Comparison of ENCODE assay signal across 21 cellular contexts in the genomic region with DNA sequence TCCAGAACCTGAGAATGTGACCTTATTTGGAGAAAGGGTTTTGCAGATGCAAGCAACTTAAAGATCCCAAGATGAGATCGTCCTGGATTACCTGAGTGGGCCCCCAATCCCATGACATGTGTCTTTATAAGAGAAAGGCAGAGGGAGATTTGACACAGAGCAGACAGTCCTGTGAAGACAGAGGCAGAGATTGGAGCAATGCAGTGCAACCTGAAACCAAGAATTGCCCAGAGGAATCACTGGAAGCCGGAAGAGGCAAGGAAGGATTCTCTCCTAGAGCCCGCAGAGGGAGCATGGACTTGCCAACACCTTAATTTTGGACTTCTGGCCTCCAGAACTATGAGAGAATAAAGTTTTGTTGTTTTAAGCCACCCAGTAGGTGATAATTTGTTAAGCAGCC.
DNase-seq lines count a peak whose midpoint lies in the region; ATAC-seq and TF ChIP-seq lines count a peak whose summit lies in the region.
"Had no signal": no experiment of that assay in that cellular context is flagged by ENCODE, and none has a peak within 500 bp of the region (broad histone marks: within the 10 kb centered on the region; RNA-seq: fewer than 3 reads in every experiment).

No MANE protein-coding gene starts in this region.

- no peak overlapping the region for H3K4me2 ChIP-seq in GM23338
- H3K4me2 ChIP-seq: KMS-11 had no signal

- no peak overlapping the region for H3K27ac ChIP-seq in GM23338 (ENCODE audit: low read depth)
- peak overlapping the region; percentile 1 for H3K27ac ChIP-seq in psoas muscle
- H3K27ac ChIP-seq: GM23248, KMS-11 had no signal

- no peak for ATAC-seq in GM23338
- ATAC-seq in psoas muscle: peak in 2 of 4 donors; percentile 38 to 47
- ATAC-seq in HG02885 (IDR thresholded peaks at IDR 0.05; ENCODE audit: poor library complexity, unreplicated experiment): no peak
- ATAC-seq: Panc1 had no signal

- H3K36me3 Mint-ChIP-seq in activated CD4-positive, alpha-beta T cell treated with anti-CD3 and anti-CD28 coated beads, Interleukin-2, amount 10 ng/mL, durations not matched to agents 24 days and 14 days (ENCODE audit: low read depth): peaks cover 10% of the 10 kb centered on the region
- H3K36me3 Mint-ChIP-seq in GM23338 (ENCODE audit: low read depth): peaks cover 10% of the 10 kb centered on the region

- H3K9me3 Mint-ChIP-seq in activated CD4-positive, alpha-beta T cell treated with anti-CD3 and anti-CD28 coated beads, Interleukin-2, amount 10 ng/mL, durations not matched to agents 24 days and 14 days: peaks cover 8% of the 10 kb centered on the region
- peaks cover 10% of the 10 kb centered on the region for H3K9me3 Mint-ChIP-seq in GM23338

- no peaks in the 10 kb centered on the region for H3F3A ChIP-seq in GM23338 (replicated peaks; ENCODE audit: low read depth)

- peaks cover 2% of the 10 kb centered on the region for H3K9me3 ChIP-seq in psoas muscle

- H2AFZ ChIP-seq in GM23338: peak overlapping the region; percentile 69; the same call in 1 of the 2 replicates
- H2AFZ ChIP-seq: GM23248 had no signal

- 0 out of 2 replicates have a peak, but pooled peaks cover 6% of the 10 kb centered on the region for H3K9me2 ChIP-seq in GM23338 (ENCODE audit: insufficient read depth)

- H3K27me3 ChIP-seq in GM23338 (ENCODE audit: insufficient read depth) (no peaks in the 10 kb centered on the region), psoas muscle (ENCODE audit: insufficient read depth in 3 of 3, low read length in 2 of 3) (no peaks in the 10 kb centered on the region)
- H3K27me3 ChIP-seq: sigmoid colon had no signal

- H3K36me3 ChIP-seq in GM23338 (ENCODE audit: insufficient read depth): peaks cover 6% of the 10 kb centered on the region; the same call in 1 of the 2 replicates
- no peaks in the 10 kb centered on the region for H3K36me3 ChIP-seq in psoas muscle (ENCODE audit: insufficient read depth in 1 of 2, low read depth in 1 of 2)
- H3K36me3 ChIP-seq: sigmoid colon had no signal

- H4K20me1 ChIP-seq in GM23338 (replicated peaks; ENCODE audit: insufficient read depth): no peaks in the 10 kb centered on the region

- 46 to 62% (median 47%) methylated on average over 3 of the region's 3 CpGs for WGBS in psoas muscle, 3 donors

- H3K4me1 Mint-ChIP-seq in activated CD4-positive, alpha-beta T cell treated with anti-CD3 and anti-CD28 coated beads, Interleukin-2, amount 10 ng/mL, durations not matched to agents 24 days and 14 days: peaks cover 77% of the 10 kb centered on the region
- peaks cover 7% of the 10 kb centered on the region for H3K4me1 Mint-ChIP-seq in GM23338

- H3K79me2 ChIP-seq in GM23338 (replicated peaks; ENCODE audit: insufficient read depth): no peaks in the 10 kb centered on the region

- H3K4me1 ChIP-seq in GM23338 (ENCODE audit: insufficient read depth) (no peaks in the 10 kb centered on the region; the same call in 1 of the 2 replicates), psoas muscle (peaks cover 44% of the 10 kb centered on the region)

- DNase-seq in activated CD4-positive, alpha-beta T cell treated with anti-CD3 and anti-CD28 coated beads, Interleukin-2, amount 10 ng/mL, durations not matched to agents 24 days and 14 days: no peak
- no peak for DNase-seq in activated CD4-positive, alpha-beta T cell treated with anti-CD3 and anti-CD28 coated beads for 1 hour
- DNase-seq in GM23338 (ENCODE audit: low spot score) (no peak), cerebellar cortex (ENCODE audit: low spot score) (peak; percentile 48), psoas muscle (no peak), OCI-M2 (lab: John Stamatoyannopoulos, UW; ENCODE audit: unreplicated experiment) (no peak)
- no peak for DNase-seq in activated CD8-positive, alpha-beta memory T cell treated with anti-CD3 and anti-CD28 coated beads, Interleukin-2, amount 50 U/mL, for 4 hours
- DNase-seq: activated CD4-positive, alpha-beta T cell treated with anti-CD3 and anti-CD28 coated beads, Interleukin-2, amount 50 U/mL, for 1 hour; activated gamma-delta T cell treated with Interleukin-2 at 50 U/mL for 16 hours; AML-193; CD4-positive, alpha-beta memory T cell; DMS153; GF-D8; GM23248; hypothalamus; NCI-H146; SIG-M5; sigmoid colon had no signal

- H3K27me3 Mint-ChIP-seq in activated CD4-positive, alpha-beta T cell treated with anti-CD3 and anti-CD28 coated beads, Interleukin-2, amount 10 ng/mL, durations not matched to agents 24 days and 14 days: no peaks in the 10 kb centered on the region
- H3K27me3 Mint-ChIP-seq in GM23338 (ENCODE audit: insufficient read depth, low read depth, poor library complexity): no peaks in the 10 kb centered on the region
- H3K27me3 Mint-ChIP-seq: CD4-positive, alpha-beta memory T cell had no signal

- intact Hi-C loops in activated CD4-positive, alpha-beta T cell treated with anti-CD3 and anti-CD28 coated beads, Interleukin-2, amount 10 ng/mL, durations not matched to agents 24 days and 14 days (cut with micrococcal nuclease): no loop called here
- intact Hi-C loops in psoas muscle (cut with DNase I): loop anchor here in 1 of 2 donors (2.0 to 10.0 kb wide), 3 partner anchors 119 to 235 kb away; a partner anchor contains a TSS

- H3K27ac Mint-ChIP-seq in activated CD4-positive, alpha-beta T cell treated with anti-CD3 and anti-CD28 coated beads, Interleukin-2, amount 10 ng/mL, durations not matched to agents 24 days and 14 days: peak overlapping the region; percentile 77
- no peak overlapping the region for H3K27ac Mint-ChIP-seq in GM23338

- H3K4me3 Mint-ChIP-seq in activated CD4-positive, alpha-beta T cell treated with anti-CD3 and anti-CD28 coated beads, Interleukin-2, amount 10 ng/mL, durations not matched to agents 24 days and 14 days: peak overlapping the region; percentile 26
- H3K4me3 Mint-ChIP-seq in GM23338: no peak overlapping the region
- H3K4me3 Mint-ChIP-seq: CD4-positive, alpha-beta memory T cell had no signal

- H3K4me3 ChIP-seq in GM23338 (no peak overlapping the region), psoas muscle (no peak overlapping the region)
- H3K4me3 ChIP-seq: GM23248, sigmoid colon had no signal

- TF ChIP-seq CTCF in GM23338 (conservative IDR thresholded peaks at IDR 0.05; ENCODE audit: low read depth in 2 of 2) (no peak), psoas muscle (IDR thresholded peaks at IDR 0.05) (no peak)

TF ChIP-seq in GM23338, 12 proteins besides CTCF, POLR2A, EP300 and RAD21 (continues in another document):
- TF ChIP-seq ZNF114 (CRISPR knock-in tag; IDR thresholded peaks at IDR 0.05): no peak
- TF ChIP-seq CREB1 (CRISPR knock-in tag; IDR thresholded peaks at IDR 0.05; ENCODE audit: low read depth): no peak
- TF ChIP-seq, protein P1, sequence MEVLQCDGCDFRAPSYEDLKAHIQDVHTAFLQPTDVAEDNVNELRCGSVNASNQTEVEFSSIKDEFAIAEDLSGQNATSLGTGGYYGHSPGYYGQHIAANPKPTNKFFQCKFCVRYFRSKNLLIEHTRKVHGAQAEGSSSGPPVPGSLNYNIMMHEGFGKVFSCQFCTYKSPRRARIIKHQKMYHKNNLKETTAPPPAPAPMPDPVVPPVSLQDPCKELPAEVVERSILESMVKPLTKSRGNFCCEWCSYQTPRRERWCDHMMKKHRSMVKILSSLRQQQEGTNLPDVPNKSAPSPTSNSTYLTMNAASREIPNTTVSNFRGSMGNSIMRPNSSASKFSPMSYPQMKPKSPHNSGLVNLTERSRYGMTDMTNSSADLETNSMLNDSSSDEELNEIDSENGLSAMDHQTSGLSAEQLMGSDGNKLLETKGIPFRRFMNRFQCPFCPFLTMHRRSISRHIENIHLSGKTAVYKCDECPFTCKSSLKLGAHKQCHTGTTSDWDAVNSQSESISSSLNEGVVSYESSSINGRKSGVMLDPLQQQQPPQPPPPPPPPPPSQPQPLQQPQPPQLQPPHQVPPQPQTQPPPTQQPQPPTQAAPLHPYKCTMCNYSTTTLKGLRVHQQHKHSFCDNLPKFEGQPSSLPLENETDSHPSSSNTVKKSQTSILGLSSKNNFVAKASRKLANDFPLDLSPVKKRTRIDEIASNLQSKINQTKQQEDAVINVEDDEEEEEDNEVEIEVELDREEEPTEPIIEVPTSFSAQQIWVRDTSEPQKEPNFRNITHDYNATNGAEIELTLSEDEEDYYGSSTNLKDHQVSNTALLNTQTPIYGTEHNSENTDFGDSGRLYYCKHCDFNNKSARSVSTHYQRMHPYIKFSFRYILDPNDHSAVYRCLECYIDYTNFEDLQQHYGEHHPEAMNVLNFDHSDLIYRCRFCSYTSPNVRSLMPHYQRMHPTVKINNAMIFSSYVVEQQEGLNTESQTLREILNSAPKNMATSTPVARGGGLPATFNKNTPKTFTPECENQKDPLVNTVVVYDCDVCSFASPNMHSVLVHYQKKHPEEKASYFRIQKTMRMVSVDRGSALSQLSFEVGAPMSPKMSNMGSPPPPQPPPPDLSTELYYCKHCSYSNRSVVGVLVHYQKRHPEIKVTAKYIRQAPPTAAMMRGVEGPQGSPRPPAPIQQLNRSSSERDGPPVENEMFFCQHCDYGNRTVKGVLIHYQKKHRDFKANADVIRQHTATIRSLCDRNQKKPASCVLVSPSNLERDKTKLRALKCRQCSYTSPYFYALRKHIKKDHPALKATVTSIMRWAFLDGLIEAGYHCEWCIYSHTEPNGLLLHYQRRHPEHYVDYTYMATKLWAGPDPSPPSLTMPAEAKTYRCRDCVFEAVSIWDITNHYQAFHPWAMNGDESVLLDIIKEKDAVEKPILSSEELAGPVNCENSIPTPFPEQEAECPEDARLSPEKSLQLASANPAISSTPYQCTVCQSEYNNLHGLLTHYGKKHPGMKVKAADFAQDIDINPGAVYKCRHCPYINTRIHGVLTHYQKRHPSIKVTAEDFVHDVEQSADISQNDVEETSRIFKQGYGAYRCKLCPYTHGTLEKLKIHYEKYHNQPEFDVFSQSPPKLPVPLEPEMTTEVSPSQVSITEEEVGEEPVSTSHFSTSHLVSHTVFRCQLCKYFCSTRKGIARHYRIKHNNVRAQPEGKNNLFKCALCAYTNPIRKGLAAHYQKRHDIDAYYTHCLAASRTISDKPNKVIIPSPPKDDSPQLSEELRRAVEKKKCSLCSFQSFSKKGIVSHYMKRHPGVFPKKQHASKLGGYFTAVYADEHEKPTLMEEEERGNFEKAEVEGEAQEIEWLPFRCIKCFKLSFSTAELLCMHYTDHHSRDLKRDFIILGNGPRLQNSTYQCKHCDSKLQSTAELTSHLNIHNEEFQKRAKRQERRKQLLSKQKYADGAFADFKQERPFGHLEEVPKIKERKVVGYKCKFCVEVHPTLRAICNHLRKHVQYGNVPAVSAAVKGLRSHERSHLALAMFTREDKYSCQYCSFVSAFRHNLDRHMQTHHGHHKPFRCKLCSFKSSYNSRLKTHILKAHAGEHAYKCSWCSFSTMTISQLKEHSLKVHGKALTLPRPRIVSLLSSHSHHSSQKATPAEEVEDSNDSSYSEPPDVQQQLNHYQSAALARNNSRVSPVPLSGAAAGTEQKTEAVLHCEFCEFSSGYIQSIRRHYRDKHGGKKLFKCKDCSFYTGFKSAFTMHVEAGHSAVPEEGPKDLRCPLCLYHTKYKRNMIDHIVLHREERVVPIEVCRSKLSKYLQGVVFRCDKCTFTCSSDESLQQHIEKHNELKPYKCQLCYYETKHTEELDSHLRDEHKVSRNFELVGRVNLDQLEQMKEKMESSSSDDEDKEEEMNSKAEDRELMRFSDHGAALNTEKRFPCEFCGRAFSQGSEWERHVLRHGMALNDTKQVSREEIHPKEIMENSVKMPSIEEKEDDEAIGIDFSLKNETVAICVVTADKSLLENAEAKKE (CRISPR knock-in tag; IDR thresholded peaks at IDR 0.05): no peak
- no peak for TF ChIP-seq EZH2phosphoT487 (IDR thresholded peaks at IDR 0.05; ENCODE audit: unreplicated experiment)
